Comparison of ENCODE assay signal across 15 cellular contexts in the genomic region with DNA sequence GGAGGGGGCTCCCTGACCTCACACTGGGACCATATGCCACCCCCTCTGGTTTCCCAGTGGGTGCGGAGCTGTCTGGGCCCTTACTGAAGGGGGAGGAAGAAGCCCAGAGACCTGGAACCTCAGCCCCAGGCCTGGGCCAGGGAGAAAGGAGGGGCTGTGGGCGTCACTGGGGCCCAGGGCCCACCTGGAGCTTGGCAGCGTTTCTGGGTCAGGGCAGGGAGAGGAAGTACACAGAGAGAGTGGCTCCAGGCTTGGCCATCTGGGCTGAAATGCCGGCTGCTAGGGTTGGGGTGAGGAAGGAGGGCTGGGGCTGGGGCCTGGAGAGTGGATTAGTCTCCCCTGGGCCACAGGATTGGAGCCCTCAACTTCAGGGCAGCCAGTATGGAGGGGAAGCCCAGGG. TPM values are rescaled to one million over a fixed set of nuclear protein-coding genes. Genes with fewer than 3 reads are reported as not detected.
DNase-seq lines count a peak whose midpoint lies in the region; ATAC-seq and TF ChIP-seq lines count a peak whose summit lies in the region.
"Had no signal": no experiment of that assay in that cellular context is flagged by ENCODE, and none has a peak within 500 bp of the region (broad histone marks: within the 10 kb centered on the region; RNA-seq: fewer than 3 reads in every experiment).

No MANE protein-coding gene starts in this region.

- H3K27me3 ChIP-seq in body of pancreas (no peaks in the 10 kb centered on the region), stomach (peaks cover 0 to 9% (median 0%) of the 10 kb centered on the region in 3 donors)

- DNase-seq in NCI-H1694 (lab: John Stamatoyannopoulos, UW) = peak; percentile 19
- DNase-seq in NCI-H1694 treated with DMSO at 0.1 percent for 48 hours (lab: John Stamatoyannopoulos, UW) = no peak
- peak; percentile 57 to 79 (median 74) for DNase-seq in body of pancreas
- DNase-seq in medulla oblongata (ENCODE audit: extremely low spot score) = peak; percentile 71
- DNase-seq in stomach = peak; percentile 65
- DNase-seq in stimulated activated CD4-positive, alpha-beta T cell treated with anti-CD3 and anti-CD28 coated beads, Interleukin-4, amount 100 ng/mL, for 4 hours = no peak
- DNase-seq in stimulated activated CD4-positive, alpha-beta T cell treated with anti-CD3 and anti-CD28 coated beads, Interleukin-15, amount 100 ng/mL, for 24 hours = no peak
- DNase-seq: activated B cell treated with CpG ODN at 0.5 μM for 24 hours; activated naive CD8-positive, alpha-beta T cell treated with anti-CD3 and anti-CD28 coated beads, Interleukin-2, amount 10 ng/mL, durations not matched to agents 7 days and 5 days; Caco-2; NCI-H146; NK-92 treated with Interleukin-12 subunit alpha and Interleukin-12 subunit beta, amount 100 ng/mL, for 24 hours had no signal

- H3K4me3 ChIP-seq in body of pancreas = no peak overlapping the region
- H3K4me3 ChIP-seq in stomach = no peak overlapping the region
- H3K4me3 ChIP-seq: SJSA1 had no signal

- H3K9me3 ChIP-seq in body of pancreas (no peaks in the 10 kb centered on the region), stomach (no peaks in the 10 kb centered on the region)
- H3K9me3 ChIP-seq: Caco-2, SJSA1 had no signal

- H3K4me1 ChIP-seq in body of pancreas (peaks cover 35% of the 10 kb centered on the region), stomach (peaks cover 24 to 40% (median 33%) of the 10 kb centered on the region in 4 donors)

- intact Hi-C loops in body of pancreas (cut with DNase I) (no loop called here), stomach (cut with DNase I; ENCODE audit: low total_unique reads) (no loop called here)

- TF ChIP-seq EP300 in stomach (IDR thresholded peaks at IDR 0.05) = no peak

- TF ChIP-seq CTCF in body of pancreas (IDR thresholded peaks at IDR 0.05) (no peak), stomach (IDR thresholded peaks at IDR 0.05) (no peak)

- 24 to 30% methylated on average over 3 to 4 of the region's 4 CpGs for WGBS in body of pancreas, 2 donors
- 20 to 46% (median 21%) methylated on average over 4 of the region's 4 CpGs for WGBS in stomach, 5 donors

- H3K36me3 ChIP-seq in body of pancreas (replicated peaks in 1 of 2; ENCODE audit: insufficient read depth in 1 of 2, low read depth in 2 of 2) (no peaks in the 10 kb centered on the region), stomach (no peaks in the 10 kb centered on the region)
- H3K36me3 ChIP-seq: SJSA1 had no signal

- TF ChIP-seq POLR2A in body of pancreas (IDR thresholded peaks at IDR 0.05) (peak in 1 of 3 donors; percentile 22), stomach (IDR thresholded peaks at IDR 0.05) (no peak)

- H3K27ac ChIP-seq in body of pancreas (peak overlapping the region; percentile 36 to 83 (median 62)), stomach (peak overlapping the region in 2 of 5 donors; percentile 42 to 63)
- H3K27ac ChIP-seq: 22Rv1, SJSA1 had no signal

- ATAC-seq in body of pancreas = peak; percentile 90
- ATAC-seq in GM19035 (IDR thresholded peaks at IDR 0.05; ENCODE audit: unreplicated experiment) = no peak

RNA-seq across cellular contexts. Expression of a gene that starts 6.4 kb away (rescaled TPM):
- total RNA-seq in body of pancreas (10 to 100 TPM; 25.2 to 34.9 TPM), stomach (100 to 1,000 TPM in 1 of 5 donors, 10 to 100 TPM in 4; 32.1 to 303 (median 63.6) TPM)
- polyA plus RNA-seq in stomach = 10 to 100 TPM; 17.5 to 27.6 (median 25.5) TPM

Comparison
In these comparisons a context has a peak if more than half of its experiments do, and no peak if none do; other contexts are left out.
1. DNase-seq: peak in NCI-H1694 (single experiment), body of pancreas (4 of 4), medulla oblongata (single experiment) and stomach (single experiment); none in NCI-H1694 treated with DMSO at 0.1 percent for 48 hours (single experiment), stimulated activated CD4-positive, alpha-beta T cell treated with anti-CD3 and anti-CD28 coated beads, Interleukin-4, amount 100 ng/mL, for 4 hours (0 of 2) and stimulated activated CD4-positive, alpha-beta T cell treated with anti-CD3 and anti-CD28 coated beads, Interleukin-15, amount 100 ng/mL, for 24 hours (single experiment).